Comparison of ENCODE assay signal across 15 cellular contexts in genomic region chr20:25744261-25744660, GRCh38. TPM values are rescaled to one million over a fixed set of nuclear protein-coding genes. Genes with fewer than 3 reads are reported as not detected.
DNase-seq lines count a peak whose midpoint lies in the region; ATAC-seq and TF ChIP-seq lines count a peak whose summit lies in the region.
"Had no signal": no experiment of that assay in that cellular context is flagged by ENCODE, and none has a peak within 500 bp of the region (broad histone marks: within the 10 kb centered on the region; RNA-seq: fewer than 3 reads in every experiment).

No MANE protein-coding gene starts in this region.

- H3F3A ChIP-seq in neural progenitor cell (ENCODE audit: low read depth), result no peaks in the 10 kb centered on the region

- no peaks in the 10 kb centered on the region for H3K79me2 ChIP-seq in neural progenitor cell (ENCODE audit: low read depth)

- H3K4me1 Mint-ChIP-seq in progenitor cell of endocrine pancreas (ENCODE audit: low read depth) (no peaks in the 10 kb centered on the region), neural progenitor cell (peaks cover 3% of the 10 kb centered on the region)
- H3K4me1 Mint-ChIP-seq in CD8-positive, alpha-beta T cell (ENCODE audit: low read depth), result peaks cover 12% of the 10 kb centered on the region

- no peaks in the 10 kb centered on the region for H3K36me3 ChIP-seq in CD8-positive, alpha-beta T cell (ENCODE audit: insufficient read depth, low read length)
- H3K36me3 ChIP-seq in neural progenitor cell, result no peaks in the 10 kb centered on the region

- in situ Hi-C loops in SK-MEL-5 (cut with HindIII; ENCODE audit: low pct_unique_long_range_greater_than_20kb, low sequenced_read_pairs), result no loop called here

- CTCF ChIA-PET in CD8-positive, alpha-beta T cell (lab: Charles Lee), result no interaction called here

- no peaks in the 10 kb centered on the region for H3K36me3 Mint-ChIP-seq in progenitor cell of endocrine pancreas (ENCODE audit: insufficient read depth)
- no peaks in the 10 kb centered on the region for H3K36me3 Mint-ChIP-seq in CD8-positive, alpha-beta T cell
- no peaks in the 10 kb centered on the region for H3K36me3 Mint-ChIP-seq in neural progenitor cell

- H3K27ac Mint-ChIP-seq in progenitor cell of endocrine pancreas, result peak overlapping the region; percentile 26
- no peak overlapping the region for H3K27ac Mint-ChIP-seq in CD8-positive, alpha-beta T cell
- no peak overlapping the region for H3K27ac Mint-ChIP-seq in neural progenitor cell

- POLR2A ChIA-PET in CD8-positive, alpha-beta T cell (lab: Charles Lee), result no interaction called here

- TF ChIP-seq CTCF in progenitor cell of endocrine pancreas (IDR thresholded peaks at IDR 0.05; ENCODE audit: unreplicated experiment), result no peak
- no peak for TF ChIP-seq CTCF in CD8-positive, alpha-beta T cell (IDR thresholded peaks at IDR 0.05)
- no peak for TF ChIP-seq CTCF in neural progenitor cell (IDR thresholded peaks at IDR 0.05)

- no peak overlapping the region for H3K4me3 Mint-ChIP-seq in progenitor cell of endocrine pancreas (ENCODE audit: low read depth)
- H3K4me3 Mint-ChIP-seq in CD8-positive, alpha-beta T cell, result no peak overlapping the region
- no peak overlapping the region for H3K4me3 Mint-ChIP-seq in neural progenitor cell
- H3K4me3 Mint-ChIP-seq: CD8-positive, alpha-beta memory T cell had no signal

- H3K4me1 ChIP-seq in CD8-positive, alpha-beta T cell (ENCODE audit: insufficient read depth, low read length), result peaks cover 10% of the 10 kb centered on the region
- no peaks in the 10 kb centered on the region for H3K4me1 ChIP-seq in neural progenitor cell

- DNase-seq in Ammon's horn (ENCODE audit: low spot score) (peak; percentile 34), SK-MEL-5 (ENCODE audit: low read depth, low spot score) (peak; percentile 56), inferior parietal cortex (ENCODE audit: extremely low spot score) (peak; percentile 16), progenitor cell of endocrine pancreas (ENCODE audit: low spot score, unreplicated experiment) (no peak), neural progenitor cell (ENCODE audit: low spot score) (no peak)
- DNase-seq in CD8-positive, alpha-beta T cell, result no peak
- DNase-seq in stimulated activated CD4-positive, alpha-beta T cell treated with anti-CD3 and anti-CD28 coated beads, Interleukin-2, amount 100 ng/mL, for 48 hours, result no peak
- DNase-seq: 8988T; AML-193; CD8-positive, alpha-beta memory T cell; DMS53; GF-D8 had no signal

- no peak overlapping the region for H3K9ac ChIP-seq in neural progenitor cell

- no peaks in the 10 kb centered on the region for H3K27me3 ChIP-seq in CD8-positive, alpha-beta T cell (ENCODE audit: insufficient read depth, low read length)
- no peaks in the 10 kb centered on the region for H3K27me3 ChIP-seq in neural progenitor cell

- intact Hi-C loops in CD8-positive, alpha-beta T cell (cut with DNase I, micrococcal nuclease), result loop anchor here in 1 of 2 experiments (5.0 kb wide), 1 partner anchor 47 kb away; the partner anchor contains the start of gene ZNF337

- H2AFZ ChIP-seq in neural progenitor cell (replicated peaks), result no peak overlapping the region

- ATAC-seq in HG02870 (IDR thresholded peaks at IDR 0.05; ENCODE audit: unreplicated experiment), result no peak
- no peak for ATAC-seq in CD8-positive, alpha-beta T cell
- ATAC-seq: HCT116, HepG2 had no signal

- no peaks in the 10 kb centered on the region for H3K9me3 ChIP-seq in CD8-positive, alpha-beta T cell (ENCODE audit: low read length)
- no peaks in the 10 kb centered on the region for H3K9me3 ChIP-seq in neural progenitor cell (ENCODE audit: low read depth)

- H3K9me3 Mint-ChIP-seq in progenitor cell of endocrine pancreas (ENCODE audit: low read depth), result no peaks in the 10 kb centered on the region
- no peaks in the 10 kb centered on the region for H3K9me3 Mint-ChIP-seq in CD8-positive, alpha-beta T cell
- H3K9me3 Mint-ChIP-seq in neural progenitor cell, result no peaks in the 10 kb centered on the region
- H3K9me3 Mint-ChIP-seq: CD8-positive, alpha-beta memory T cell had no signal

- H4K20me1 ChIP-seq in neural progenitor cell (ENCODE audit: low read depth), result no peaks in the 10 kb centered on the region

- H3K4me2 ChIP-seq in neural progenitor cell, result no peak overlapping the region

- no peak overlapping the region for H3K4me3 ChIP-seq in CD8-positive, alpha-beta T cell (ENCODE audit: low read depth, low read length)
- H3K4me3 ChIP-seq in neural progenitor cell, result no peak overlapping the region

- H3K27ac ChIP-seq in CD8-positive, alpha-beta T cell (ENCODE audit: low read depth, low read length), result no peak overlapping the region
- H3K27ac ChIP-seq in neural progenitor cell, result no peak overlapping the region

- H3K27me3 Mint-ChIP-seq in progenitor cell of endocrine pancreas (no peaks in the 10 kb centered on the region), neural progenitor cell (ENCODE audit: insufficient read depth, low read depth) (peaks cover 2% of the 10 kb centered on the region)
- no peaks in the 10 kb centered on the region for H3K27me3 Mint-ChIP-seq in CD8-positive, alpha-beta T cell (ENCODE audit: low read depth)
- H3K27me3 Mint-ChIP-seq: CD8-positive, alpha-beta memory T cell had no signal

RNA-seq across cellular contexts. Expression of gene ZNF337, which starts 47.6 kb away (rescaled TPM):
- 15.7 and 17.9 TPM in 2 replicates for total RNA-seq in SK-MEL-5 (2014; rRNA removed; shearing (Covaris generic))
- 10.3 and 11.4 TPM in 2 replicates for polyA plus RNA-seq in SK-MEL-5 (2015; cell fraction: cytosol; rRNA removed)
- 87.0 and 104 TPM in 2 replicates for polyA plus RNA-seq in SK-MEL-5 (2015; cell fraction: nucleus; rRNA removed)
- total RNA-seq in progenitor cell of endocrine pancreas (22.0 and 22.4 TPM in 2 replicates), neural progenitor cell (ENCODE audit: low replicate concordance) (18.3 and 22.4 TPM in 2 replicates)
- total RNA-seq in CD8-positive, alpha-beta T cell, result 10 to 100 TPM; 21.5 TPM

Comparison
In these comparisons a context has a peak if more than half of its experiments do, and no peak if none do; other contexts are left out.
1. DNase-seq: peak in Ammon's horn (single experiment), SK-MEL-5 (single experiment) and inferior parietal cortex (single experiment); none in progenitor cell of endocrine pancreas (single experiment), CD8-positive, alpha-beta T cell (0 of 7), stimulated activated CD4-positive, alpha-beta T cell treated with anti-CD3 and anti-CD28 coated beads, Interleukin-2, amount 100 ng/mL, for 48 hours (0 of 2) and neural progenitor cell (single experiment).